ENCODE assay signal across 11 cellular contexts in genomic region chr19:42229855-42230331, GRCh38. TPM values are rescaled to one million over a fixed set of nuclear protein-coding genes. Genes with fewer than 3 reads are reported as not detected.
A peak's percentile ranks its signal among the peaks of the same experiment; 100 is the strongest.
DNase-seq lines count a peak whose midpoint lies in the region; ATAC-seq and TF ChIP-seq lines count a peak whose summit lies in the region.
"Had no signal": no experiment of that assay in that cellular context is flagged by ENCODE, and none has a peak within 500 bp of the region (broad histone marks: within the 10 kb centered on the region; RNA-seq: fewer than 3 reads in every experiment).

No MANE protein-coding gene starts in this region.

- no peak overlapping the region for H3K4me3 ChIP-seq in SK-N-SH (ENCODE audit: low read depth in 2 of 2, low read length in 1 of 2)
- H3K4me3 ChIP-seq in hepatocyte = no peak overlapping the region
- H3K4me3 ChIP-seq: smooth muscle cell had no signal

- in situ Hi-C loops in Caki2 (cut with HindIII; ENCODE audit: low pct_unique_long_range_greater_than_20kb, low sequenced_read_pairs) = no loop called here

- DNase-seq in Caki2 (ENCODE audit: low read depth) = peak; percentile 32
- no peak for DNase-seq in SK-N-SH
- DNase-seq in hepatocyte (ENCODE audit: low spot score) = no peak
- DNase-seq in HuH-7 (ENCODE audit: low spot score) = no peak
- no peak for DNase-seq in mesenteric fat pad (ENCODE audit: low spot score)
- DNase-seq: activated CD4-positive, alpha-beta T cell treated with anti-CD3 and anti-CD28 coated beads, Interleukin-2, amount 10 ng/mL, durations not matched to agents 24 days and 14 days; kidney glomerular epithelial cell; NCI-H510A; trophoblast cell had no signal

- ATAC-seq in HG03135 (IDR thresholded peaks at IDR 0.05; ENCODE audit: unreplicated experiment) = no peak

- CTCF ChIA-PET in SK-N-SH (lab: Yijun Ruan, JAX) = interaction anchor here (0.8 to 1.8 kb wide), 5 partner anchors 9 to 67 kb away, joined by 3 to 5 read pairs (median 3); partner anchors contain the start of gene ZNF526

- no peaks in the 10 kb centered on the region for H3K27me3 ChIP-seq in SK-N-SH (ENCODE audit: insufficient read depth)
- no peaks in the 10 kb centered on the region for H3K27me3 ChIP-seq in hepatocyte

- H3K4me1 ChIP-seq in SK-N-SH (ENCODE audit: control insufficient read depth in 1 of 2, insufficient read depth in 2 of 2, low read depth in 1 of 2, low read length in 1 of 2) = no peaks in the 10 kb centered on the region; a peak in 2 of 4 replicates
- no peaks in the 10 kb centered on the region for H3K4me1 ChIP-seq in hepatocyte (ENCODE audit: insufficient read depth)

- TF ChIP-seq RAD21 in SK-N-SH (IDR thresholded peaks at IDR 0.05; ENCODE audit: low read length) = no peak

- no peak overlapping the region for H2AFZ ChIP-seq in SK-N-SH (ENCODE audit: low read depth)
- no peak overlapping the region for H2AFZ ChIP-seq in hepatocyte

- H3K9me2 ChIP-seq in SK-N-SH = no peaks in the 10 kb centered on the region
- H3K9me2 ChIP-seq in hepatocyte (replicated peaks; ENCODE audit: insufficient read depth) = no peaks in the 10 kb centered on the region

- no peak overlapping the region for H3K9ac ChIP-seq in SK-N-SH

- TF ChIP-seq CTCF in SK-N-SH (IDR thresholded peaks at IDR 0.05) (no peak), hepatocyte (IDR thresholded peaks at IDR 0.05; ENCODE audit: poor library complexity) (no peak)

- no peak overlapping the region for H3K27ac ChIP-seq in SK-N-SH (ENCODE audit: low read depth in 2 of 2, low read length in 1 of 2)
- peak overlapping the region; percentile 37 for H3K27ac ChIP-seq in hepatocyte

- H4K20me1 ChIP-seq in SK-N-SH (ENCODE audit: insufficient read depth) = peaks cover 44% of the 10 kb centered on the region
- peaks cover 15% of the 10 kb centered on the region for H4K20me1 ChIP-seq in hepatocyte (ENCODE audit: insufficient read depth, poor library complexity, severe bottlenecking)

- H3K9me3 ChIP-seq in SK-N-SH = no peaks in the 10 kb centered on the region
- H3K9me3 ChIP-seq in hepatocyte (ENCODE audit: low read depth) = no peaks in the 10 kb centered on the region

- H3K79me2 ChIP-seq in SK-N-SH (ENCODE audit: insufficient read depth) = peaks cover 17% of the 10 kb centered on the region; the same call in 1 of the 2 replicates
- peaks cover 13% of the 10 kb centered on the region for H3K79me2 ChIP-seq in hepatocyte

- WGBS in SK-N-SH (ENCODE audit: low lambda C conversion rate) = 83% methylated on average over 8 of the region's 8 CpGs
- 74% methylated on average over 7 of the region's 8 CpGs for WGBS in hepatocyte (ENCODE audit: low lambda C conversion rate, missing lambda C conversion rate)

- H3K4me2 ChIP-seq in SK-N-SH (no peak overlapping the region), hepatocyte (no peak overlapping the region)
- H3K4me2 ChIP-seq: smooth muscle cell had no signal

- TF ChIP-seq EP300 in SK-N-SH (IDR thresholded peaks at IDR 0.05; ENCODE audit: borderline replicate concordance in 1 of 2, low read depth in 1 of 2, low read length in 1 of 2) = no peak

- POLR2A ChIA-PET in SK-N-SH (lab: Yijun Ruan, JAX) = interaction anchor here (0.8 to 1.4 kb wide), 5 partner anchors 10 to 167 kb away, joined by 3 to 7 read pairs (median 3); partner anchors contain the start of gene ZNF526

- H3F3A ChIP-seq in SK-N-SH (replicated peaks; ENCODE audit: insufficient read depth) = peaks cover 31% of the 10 kb centered on the region

- H3K36me3 ChIP-seq in SK-N-SH (replicated peaks in 1 of 2; ENCODE audit: control insufficient read depth in 1 of 2, insufficient read depth in 2 of 2, low read length in 1 of 2) (peaks cover 30 to 76% of the 10 kb centered on the region in 2 experiments), hepatocyte (replicated peaks; ENCODE audit: insufficient read depth, low read depth) (no peaks in the 10 kb centered on the region)

TF ChIP-seq in SK-N-SH, 30 proteins besides CTCF, POLR2A, EP300 and RAD21:
- TF ChIP-seq FOXJ3 (CRISPR knock-in tag; IDR thresholded peaks at IDR 0.05) = no peak
- no peak for TF ChIP-seq NFIC (IDR thresholded peaks at IDR 0.05; ENCODE audit: borderline replicate concordance)
- TF ChIP-seq PBX3 (IDR thresholded peaks at IDR 0.05) = peak; percentile 24

RNA-seq across cellular contexts. Expression of gene ZNF526, which starts 9.8 kb away (rescaled TPM):
- 8.4 and 12.4 TPM in 2 replicates for total RNA-seq in Caki2 (2014; rRNA removed; shearing (Covaris generic); ENCODE audit: low replicate concordance)
- 3.5 and 4.0 TPM in 2 replicates for polyA plus RNA-seq in SK-N-SH (2012; rRNA removed)
- 1.7 and 2.6 TPM in 2 replicates for polyA plus RNA-seq in SK-N-SH (2012; cell fraction: cytosol; rRNA removed)
- 3.4 and 4.3 TPM in 2 replicates for polyA plus RNA-seq in SK-N-SH (2012; cell fraction: nucleus; rRNA removed)
- total RNA-seq in hepatocyte = 4.9 and 5.1 TPM in 2 replicates
- polyA plus RNA-seq in hepatocyte = 8.6 and 9.7 TPM in 2 replicates
- 8.1 TPM for total RNA-seq in mesenteric fat pad

RNA-seq across cellular contexts. Expression of gene DEDD2, which starts 12.4 kb away (rescaled TPM):
- total RNA-seq in Caki2 (2014; rRNA removed; shearing (Covaris generic); ENCODE audit: low replicate concordance) = 72.2 and 128 TPM in 2 replicates
- polyA plus RNA-seq in SK-N-SH (2012; rRNA removed) (30.2 and 31.1 TPM in 2 replicates), hepatocyte (37.8 and 38.6 TPM in 2 replicates)
- polyA plus RNA-seq in SK-N-SH (2012; cell fraction: cytosol; rRNA removed) = 15.7 and 23.9 TPM in 2 replicates
- polyA plus RNA-seq in SK-N-SH (2012; cell fraction: nucleus; rRNA removed) = 29.2 and 30.8 TPM in 2 replicates
- total RNA-seq in hepatocyte (34.2 and 38.6 TPM in 2 replicates), mesenteric fat pad (12.4 TPM)

RNA-seq across cellular contexts. Expression of gene GSK3A, which starts 12.5 kb away (rescaled TPM):
- 29.9 and 32.2 TPM in 2 replicates for total RNA-seq in Caki2 (2014; rRNA removed; shearing (Covaris generic); ENCODE audit: low replicate concordance)
- polyA plus RNA-seq in SK-N-SH (2012; rRNA removed) = 42.1 and 47.2 TPM in 2 replicates
- 26.1 and 35.6 TPM in 2 replicates for polyA plus RNA-seq in SK-N-SH (2012; cell fraction: cytosol; rRNA removed)
- 27.6 and 44.6 TPM in 2 replicates for polyA plus RNA-seq in SK-N-SH (2012; cell fraction: nucleus; rRNA removed)
- 31.2 and 32.2 TPM in 2 replicates for total RNA-seq in hepatocyte
- polyA plus RNA-seq in hepatocyte = 36.6 and 38.8 TPM in 2 replicates
- 36.0 TPM for total RNA-seq in mesenteric fat pad

RNA-seq across cellular contexts. Expression of gene ERF, which starts 25.0 kb away (rescaled TPM):
- total RNA-seq in Caki2 (2014; rRNA removed; shearing (Covaris generic); ENCODE audit: low replicate concordance) = 47.1 and 49.5 TPM in 2 replicates
- polyA plus RNA-seq in SK-N-SH (2012; rRNA removed) (89.6 and 94.5 TPM in 2 replicates), hepatocyte (20.4 and 24.4 TPM in 2 replicates)
- polyA plus RNA-seq in SK-N-SH (2012; cell fraction: cytosol; rRNA removed) = 38.5 and 54.1 TPM in 2 replicates
- polyA plus RNA-seq in SK-N-SH (2012; cell fraction: nucleus; rRNA removed) = 101 and 184 TPM in 2 replicates
- total RNA-seq in hepatocyte (32.6 and 47.1 TPM in 2 replicates), mesenteric fat pad (55.5 TPM)

RNA-seq across cellular contexts. Expression of gene CIC, which starts 39.2 kb away (rescaled TPM):
- total RNA-seq in Caki2 (2014; rRNA removed; shearing (Covaris generic); ENCODE audit: low replicate concordance) = 13.6 and 27.5 TPM in 2 replicates
- polyA plus RNA-seq in SK-N-SH (2012; rRNA removed) = 8.6 and 16.9 TPM in 2 replicates
- polyA plus RNA-seq in SK-N-SH (2012; cell fraction: cytosol; rRNA removed) = 7.7 and 12.5 TPM in 2 replicates
- polyA plus RNA-seq in SK-N-SH (2012; cell fraction: nucleus; rRNA removed) = 67.2 and 121 TPM in 2 replicates
- total RNA-seq in hepatocyte = 14.3 and 17.4 TPM in 2 replicates
- 19.3 and 23.2 TPM in 2 replicates for polyA plus RNA-seq in hepatocyte
- total RNA-seq in mesenteric fat pad = 57.9 TPM
